ENCODE assay signal across 36 cellular contexts in the genomic region with DNA sequence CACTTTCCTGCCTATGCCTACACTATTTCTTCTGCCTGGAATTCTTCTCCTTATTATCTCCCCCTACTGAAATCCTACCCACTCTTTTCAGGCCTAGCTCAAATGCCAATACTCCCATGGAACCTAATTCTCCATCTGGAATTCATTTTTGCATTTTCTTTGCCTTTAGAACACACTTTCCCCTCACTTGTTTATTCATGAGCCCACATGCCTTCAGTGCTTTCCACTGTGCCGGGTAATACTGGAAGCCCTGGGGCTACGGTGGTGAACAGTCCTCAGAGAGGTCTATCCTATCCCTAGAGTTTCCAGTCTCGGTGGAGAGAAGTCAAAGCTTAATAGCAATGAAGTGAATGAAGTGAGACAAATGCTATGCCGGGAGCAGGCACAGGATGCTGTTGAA.
"Had no signal": no experiment of that assay in that cellular context is flagged by ENCODE, and none has a peak within 500 bp of the region (broad histone marks: within the 10 kb centered on the region; RNA-seq: fewer than 3 reads in every experiment).

No MANE protein-coding gene starts in this region.

- DNase-seq: activated B cell treated with CpG ODN at 0.5 μM for 24 hours; activated CD4-positive, alpha-beta memory T cell treated with anti-CD3 and anti-CD28 coated beads for 36 hours; activated CD4-positive, alpha-beta T cell treated with anti-CD3 and anti-CD28 coated beads for 4 hours; activated CD4-positive, alpha-beta T cell treated with anti-CD3 and anti-CD28 coated beads, Interleukin-2, amount 50 U/mL, for 1 hour; activated CD4-positive, CD25-positive, alpha-beta regulatory T cell treated with anti-CD3 and anti-CD28 coated beads, Interleukin-2, amount 50 U/mL, for 72 hours; activated CD8-positive, alpha-beta memory T cell treated with anti-CD3 and anti-CD28 coated beads for 24 hours; activated CD8-positive, alpha-beta memory T cell treated with anti-CD3 and anti-CD28 coated beads, Interleukin-2, amount 10 ng/mL, durations not matched to agents 7 days and 5 days; activated CD8-positive, alpha-beta memory T cell treated with anti-CD3 and anti-CD28 coated beads, Interleukin-2, amount 50 U/mL, for 48 hours; activated effector memory CD4-positive, alpha-beta T cell treated with Interleukin-2 at 50 U/mL for 16 hours; activated naive CD4-positive, alpha-beta T cell treated with anti-CD3 and anti-CD28 coated beads, Interleukin-2, amount 50 U/mL, for 16 hours; activated naive CD8-positive, alpha-beta T cell treated with anti-CD3 and anti-CD28 coated beads for 36 hours; activated T-cell treated with anti-CD3 and anti-CD28 coated beads, Interleukin-2, amount 50 U/mL, for 48 hours; amygdala; body of pancreas; MM.1S; MV-4-11; NCI-H1092; NCI-H1436 treated with DMSO at 0.1 percent for 48 hours; NCI-H1694 treated with DMSO at 0.1 percent for 48 hours; NCI-H2029; NCI-H2107; NCI-H2171; NCI-H510A; NCI-H526; NCI-H748 treated with DMSO at 0.1 percent for 48 hours; NK-92 treated with Interleukin-12 subunit alpha and Interleukin-12 subunit beta, amount 100 ng/mL, for 24 hours; PC-3; Peyer's patch; RPMI8226; SHP77 treated with DMSO at 0.1 percent for 48 hours; T-helper 1 cell; T-helper 2 cell; T-helper 9 cell had no signal

- H3K27ac ChIP-seq: body of pancreas, Peyer's patch, SJSA1, VCaP had no signal

- FAIRE-seq: astrocyte had no signal
